ENCODE assay signal across 19 cellular contexts in the genomic region with DNA sequence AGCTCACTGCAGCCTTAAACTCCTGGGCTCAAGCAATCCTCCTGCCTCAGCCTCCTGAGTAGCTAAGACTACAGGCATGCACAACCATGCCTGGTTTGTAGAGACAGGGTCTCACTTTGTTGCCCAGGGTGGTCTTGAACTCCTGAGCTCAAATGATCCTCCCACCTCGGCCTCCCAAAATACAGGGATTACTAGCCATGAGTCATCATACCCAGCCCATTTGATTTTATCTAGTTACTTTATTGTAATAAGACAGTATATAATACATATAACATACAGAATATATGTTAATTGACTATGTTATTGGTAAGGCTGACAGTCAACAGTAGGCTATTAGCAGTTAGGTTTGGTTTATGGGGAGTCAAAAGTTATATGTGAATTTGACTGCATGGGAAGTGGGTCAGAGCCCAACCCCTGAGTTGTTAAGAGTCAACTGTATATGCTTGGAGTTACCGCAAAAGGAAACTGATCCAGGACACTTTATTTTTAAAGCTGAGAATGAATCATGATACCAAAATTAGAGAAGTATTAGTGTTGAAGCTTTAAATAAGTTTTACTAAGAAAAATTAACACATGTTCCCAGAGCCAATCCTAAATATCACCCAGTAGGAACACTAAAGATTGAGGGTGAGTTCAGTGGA. TPM values are rescaled to one million over a fixed set of nuclear protein-coding genes. Genes with fewer than 3 reads are reported as not detected.
A peak's percentile ranks its signal among the peaks of the same experiment; 100 is the strongest.
DNase-seq lines count a peak whose midpoint lies in the region; ATAC-seq and TF ChIP-seq lines count a peak whose summit lies in the region.
"Had no signal": no experiment of that assay in that cellular context is flagged by ENCODE, and none has a peak within 500 bp of the region (broad histone marks: within the 10 kb centered on the region; RNA-seq: fewer than 3 reads in every experiment).

No MANE protein-coding gene starts in this region.

- no peak overlapping the region for H3K4me3 Mint-ChIP-seq in activated CD4-positive, alpha-beta memory T cell treated with anti-CD3 and anti-CD28 coated beads, Interleukin-2, amount 10 ng/mL, durations not matched to agents 7 days and 5 days
- H3K4me3 Mint-ChIP-seq in naive thymus-derived CD4-positive, alpha-beta T cell: peak overlapping the region in 1 of 10 donors; percentile 65
- H3K4me3 Mint-ChIP-seq: T-helper 2 cell treated with Interferon-gamma antibody and Interleukin-4, amounts not matched to agents 5 μg/mL and 100 μg/mL, for 36 hours had no signal

- H3K27me3 ChIP-seq in left ventricle myocardium inferior (ENCODE audit: low read depth) (no peaks in the 10 kb centered on the region), right atrium auricular region (no peaks in the 10 kb centered on the region), tibial artery (no peaks in the 10 kb centered on the region)
- H3K27me3 ChIP-seq in naive thymus-derived CD4-positive, alpha-beta T cell (ENCODE audit: control insufficient read depth in 2 of 2, insufficient read depth in 2 of 2, low read length in 2 of 2): no peaks in the 10 kb centered on the region

- H3K4me1 Mint-ChIP-seq in activated CD4-positive, alpha-beta memory T cell treated with anti-CD3 and anti-CD28 coated beads, Interleukin-2, amount 10 ng/mL, durations not matched to agents 7 days and 5 days: peaks cover 50% of the 10 kb centered on the region
- peaks cover 25 to 71% (median 59%) of the 10 kb centered on the region in 7 donors for H3K4me1 Mint-ChIP-seq in naive thymus-derived CD4-positive, alpha-beta T cell

- peaks cover 52% of the 10 kb centered on the region for H3K36me3 Mint-ChIP-seq in activated CD4-positive, alpha-beta memory T cell treated with anti-CD3 and anti-CD28 coated beads, Interleukin-2, amount 10 ng/mL, durations not matched to agents 7 days and 5 days (ENCODE audit: low read depth)
- H3K36me3 Mint-ChIP-seq in naive thymus-derived CD4-positive, alpha-beta T cell: peaks cover 0 to 14% (median 7%) of the 10 kb centered on the region in 5 donors

- ATAC-seq in naive thymus-derived CD4-positive, alpha-beta T cell: no peak
- no peak for ATAC-seq in GM19467 (IDR thresholded peaks at IDR 0.05; ENCODE audit: unreplicated experiment)
- ATAC-seq: activated CD4-positive, CD25-positive, alpha-beta regulatory T cell treated with anti-CD3 and anti-CD28 coated beads, Interleukin-2, amount 50 U/mL, for 24 hours; left lobe of liver; stimulated activated naive CD8-positive, alpha-beta T cell treated with anti-CD3 and anti-CD28 coated beads, Interleukin-15, Interleukin-2, amounts not matched to agents 100 U/mL and 50 U/mL, for 24 hours had no signal

- no peak overlapping the region for H3K27ac ChIP-seq in left ventricle myocardium inferior (replicated peaks)
- H3K27ac ChIP-seq in right atrium auricular region: peak overlapping the region in 1 of 2 donors; percentile 65
- no peak overlapping the region for H3K27ac ChIP-seq in naive thymus-derived CD4-positive, alpha-beta T cell (ENCODE audit: low read depth, low read length)
- H3K27ac ChIP-seq in tibial artery: peak overlapping the region; percentile 28 to 30

- DNase-seq in left ventricle myocardium inferior (no peak), right atrium auricular region (ENCODE audit: low spot score) (no peak), tibial artery (no peak), NCI-H1436 treated with DMSO at 0.1 percent for 48 hours (lab: John Stamatoyannopoulos, UW) (no peak), NOMO-1 treated with DMSO at 0.1 percent for 48 hours (lab: John Stamatoyannopoulos, UW; ENCODE audit: unreplicated experiment) (no peak)
- DNase-seq in activated CD4-positive, alpha-beta memory T cell treated with anti-CD3 and anti-CD28 coated beads, Interleukin-2, amount 10 ng/mL, durations not matched to agents 7 days and 5 days: no peak
- DNase-seq in naive thymus-derived CD4-positive, alpha-beta T cell: no peak
- DNase-seq: DMS 273 treated with DMSO at 0.1 percent for 48 hours; foreskin melanocyte; NCI-H187; NCI-H446 treated with DMSO at 0.1 percent for 48 hours; posterior cingulate gyrus; SHP77 treated with DMSO at 0.1 percent for 48 hours; stimulated activated naive CD8-positive, alpha-beta T cell treated with anti-CD3 and anti-CD28 coated beads, Interleukin-15, Interleukin-2, amounts not matched to agents 100 U/mL and 50 U/mL, for 24 hours had no signal

- TF ChIP-seq CTCF in left ventricle myocardium inferior (IDR thresholded peaks at IDR 0.05; ENCODE audit: borderline replicate concordance): no peak
- no peak for TF ChIP-seq CTCF in right atrium auricular region (IDR thresholded peaks at IDR 0.05)
- TF ChIP-seq CTCF in tibial artery (IDR thresholded peaks at IDR 0.05): no peak

- POLR2A ChIA-PET in activated CD4-positive, alpha-beta memory T cell treated with anti-CD3 and anti-CD28 coated beads, Interleukin-2, amount 10 ng/mL, durations not matched to agents 7 days and 5 days (lab: Charles Lee): interaction anchor here (2.1 to 15.7 kb wide), 2 partner anchors 10 to 17 kb away, joined by 11 to 822 read pairs; a partner anchor contains a TSS
- POLR2A ChIA-PET in naive thymus-derived CD4-positive, alpha-beta T cell (lab: Charles Lee): interaction anchor here (0.6 to 18.2 kb wide), 3 partner anchors 8 to 220 kb away, joined by 3 to 639 read pairs (median 5); a partner anchor contains a TSS

- H3K36me3 ChIP-seq in left ventricle myocardium inferior: peaks cover 15% of the 10 kb centered on the region
- H3K36me3 ChIP-seq in right atrium auricular region: peaks cover 9% of the 10 kb centered on the region
- peaks cover 0 to 6% (median 0%) of the 10 kb centered on the region in 3 experiments for H3K36me3 ChIP-seq in naive thymus-derived CD4-positive, alpha-beta T cell (ENCODE audit: control insufficient read depth in 2 of 3, insufficient read depth in 3 of 3, low read length in 3 of 3)
- peaks cover 4 to 9% (median 8%) of the 10 kb centered on the region in 3 donors for H3K36me3 ChIP-seq in tibial artery

- H3K4me3 ChIP-seq in left ventricle myocardium inferior (peak overlapping the region; percentile 27), right atrium auricular region (no peak overlapping the region), tibial artery (no peak overlapping the region)
- H3K4me3 ChIP-seq in naive thymus-derived CD4-positive, alpha-beta T cell (ENCODE audit: low read length): no peak overlapping the region
- H3K4me3 ChIP-seq: HAP-1 had no signal

- peak overlapping the region; percentile 29 for H3K27ac Mint-ChIP-seq in activated CD4-positive, alpha-beta memory T cell treated with anti-CD3 and anti-CD28 coated beads, Interleukin-2, amount 10 ng/mL, durations not matched to agents 7 days and 5 days
- H3K27ac Mint-ChIP-seq in naive thymus-derived CD4-positive, alpha-beta T cell: peak overlapping the region in 7 of 9 donors; percentile 12 to 90 (median 72)
- H3K27ac Mint-ChIP-seq: T-helper 2 cell treated with Interferon-gamma antibody and Interleukin-4, amounts not matched to agents 5 μg/mL and 100 μg/mL, for 36 hours had no signal

- H3K9me3 ChIP-seq in left ventricle myocardium inferior (replicated peaks) (no peaks in the 10 kb centered on the region), right atrium auricular region (no peaks in the 10 kb centered on the region), tibial artery (no peaks in the 10 kb centered on the region)
- H3K9me3 ChIP-seq in naive thymus-derived CD4-positive, alpha-beta T cell (ENCODE audit: control insufficient read depth in 2 of 3, low read length in 3 of 3): no peaks in the 10 kb centered on the region
- H3K9me3 ChIP-seq: HAP-1 had no signal

- CTCF ChIA-PET in activated CD4-positive, alpha-beta memory T cell treated with anti-CD3 and anti-CD28 coated beads, Interleukin-2, amount 10 ng/mL, durations not matched to agents 7 days and 5 days (lab: Charles Lee): interaction anchor here (0.8 to 1.2 kb wide), 3 partner anchors 8 to 14 kb away, joined by 3 read pairs; no protein-coding TSS in a partner anchor
- CTCF ChIA-PET in naive thymus-derived CD4-positive, alpha-beta T cell (lab: Charles Lee): interaction anchor here (1.3 to 1.6 kb wide), 2 partner anchors 8 to 12 kb away, joined by 3 to 5 read pairs; no protein-coding TSS in a partner anchor

- intact Hi-C loops in left ventricle myocardium inferior (cut with micrococcal nuclease) (no loop called here), tibial artery (cut with DNase I; ENCODE audit: low total_unique reads) (no loop called here)
- intact Hi-C loops in naive thymus-derived CD4-positive, alpha-beta T cell (cut with micrococcal nuclease): no loop called here

- H3K4me1 ChIP-seq in left ventricle myocardium inferior (peaks cover 65% of the 10 kb centered on the region), right atrium auricular region (peaks cover 0 to 52% of the 10 kb centered on the region in 2 donors), tibial artery (peaks cover 0 to 76% (median 55%) of the 10 kb centered on the region in 4 donors)
- peaks cover 7 to 46% of the 10 kb centered on the region in 2 donors for H3K4me1 ChIP-seq in naive thymus-derived CD4-positive, alpha-beta T cell (ENCODE audit: control insufficient read depth in 2 of 2, insufficient read depth in 2 of 2, low read length in 2 of 2)
- H3K4me1 ChIP-seq: HAP-1 had no signal

- no peaks in the 10 kb centered on the region for H3K27me3 Mint-ChIP-seq in activated CD4-positive, alpha-beta memory T cell treated with anti-CD3 and anti-CD28 coated beads, Interleukin-2, amount 10 ng/mL, durations not matched to agents 7 days and 5 days
- H3K27me3 Mint-ChIP-seq in naive thymus-derived CD4-positive, alpha-beta T cell: no peaks in the 10 kb centered on the region

- H3K9me3 Mint-ChIP-seq in activated CD4-positive, alpha-beta memory T cell treated with anti-CD3 and anti-CD28 coated beads, Interleukin-2, amount 10 ng/mL, durations not matched to agents 7 days and 5 days: no peaks in the 10 kb centered on the region
- H3K9me3 Mint-ChIP-seq in naive thymus-derived CD4-positive, alpha-beta T cell: no peaks in the 10 kb centered on the region
- H3K9me3 Mint-ChIP-seq: T-helper 2 cell treated with Interferon-gamma antibody and Interleukin-4, amounts not matched to agents 5 μg/mL and 100 μg/mL, for 36 hours had no signal

RNA-seq across cellular contexts. Expression of a gene that starts 20.7 kb away (rescaled TPM):
- 40.2 TPM for total RNA-seq in left ventricle myocardium inferior
- 10 to 100 TPM; 51.4 to 81.3 TPM for total RNA-seq in right atrium auricular region
- total RNA-seq in activated CD4-positive, alpha-beta memory T cell treated with anti-CD3 and anti-CD28 coated beads, Interleukin-2, amount 10 ng/mL, durations not matched to agents 7 days and 5 days: 100 to 1,000 TPM; 122 to 128 TPM
- total RNA-seq in naive thymus-derived CD4-positive, alpha-beta T cell: 100 to 1,000 TPM; 129 to 221 (median 186) TPM
- 100 to 1,000 TPM; 195 to 221 TPM for polyA plus RNA-seq in naive thymus-derived CD4-positive, alpha-beta T cell

Comparison
In these comparisons a context has a peak if more than half of its experiments do, and no peak if none do; other contexts are left out.
1. H3K27ac ChIP-seq: peak in tibial artery (2 of 2); none in left ventricle myocardium inferior (single experiment) and naive thymus-derived CD4-positive, alpha-beta T cell (single experiment).